In the genomic region with DNA sequence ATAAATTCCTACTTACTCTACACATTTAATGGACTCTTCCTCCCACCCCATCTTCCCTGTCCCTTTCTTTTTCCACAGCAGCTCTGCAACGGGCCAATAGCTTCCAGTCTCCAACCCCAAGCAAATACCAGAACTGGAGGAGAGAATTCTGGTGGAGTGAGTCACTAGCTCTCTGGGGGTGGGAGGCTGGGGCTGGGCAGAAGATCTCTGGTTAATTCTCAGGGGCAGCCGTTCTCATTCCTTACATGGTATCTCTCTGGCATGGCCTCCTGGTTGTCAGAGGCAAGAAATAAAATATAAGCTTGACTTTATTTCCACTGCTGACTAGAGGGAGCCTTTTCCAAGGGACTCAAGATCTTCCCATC, we compare ENCODE assay signal across 11 cellular contexts.
DNase-seq lines count a peak whose midpoint lies in the region; ATAC-seq and TF ChIP-seq lines count a peak whose summit lies in the region.
"Had no signal": no experiment of that assay in that cellular context is flagged by ENCODE, and none has a peak within 500 bp of the region (broad histone marks: within the 10 kb centered on the region; RNA-seq: fewer than 3 reads in every experiment).

No MANE protein-coding gene starts in this region.

- H4K20me1 ChIP-seq in MM.1S (ENCODE audit: insufficient read depth, low read length) = no peaks in the 10 kb centered on the region

- H3K36me3 ChIP-seq in mesenchymal stem cell (ENCODE audit: control insufficient read depth in 1 of 2, insufficient read depth in 2 of 2, low read depth in 1 of 2, low read length in 2 of 2) = peaks cover 0 to 2% of the 10 kb centered on the region in 2 experiments
- H3K36me3 ChIP-seq in MM.1S (replicated peaks; ENCODE audit: insufficient read depth, low read length) = no peaks in the 10 kb centered on the region
- H3K36me3 ChIP-seq: Peyer's patch had no signal

- no peak overlapping the region for H4K8ac ChIP-seq in mesenchymal stem cell (ENCODE audit: low read length)

- peaks cover 6% of the 10 kb centered on the region for H3K4me1 Mint-ChIP-seq in activated naive CD8-positive, alpha-beta T cell treated with anti-CD3 and anti-CD28 coated beads, Interleukin-2, amount 50 U/mL, for 24 hours

- H3K27ac Mint-ChIP-seq in activated naive CD8-positive, alpha-beta T cell treated with anti-CD3 and anti-CD28 coated beads, Interleukin-2, amount 50 U/mL, for 24 hours = no peak overlapping the region

- peak overlapping the region in 1 of 2 experiments; percentile 72 for H3K4me3 ChIP-seq in mesenchymal stem cell (ENCODE audit: insufficient read depth in 1 of 2, low read depth in 1 of 2, low read length in 2 of 2)
- no peak overlapping the region for H3K4me3 ChIP-seq in MM.1S (ENCODE audit: low read length)
- H3K4me3 ChIP-seq: Peyer's patch had no signal

- H2BK12ac ChIP-seq in mesenchymal stem cell (ENCODE audit: low read length in 2 of 2) = peak overlapping the region in 1 of 2 experiments; percentile 98

- TF ChIP-seq CTCF in MM.1S (IDR thresholded peaks at IDR 0.05; ENCODE audit: low read length) = no peak

- no peak overlapping the region for H2BK15ac ChIP-seq in mesenchymal stem cell (ENCODE audit: low read depth, poor library complexity, severe bottlenecking)

- H3K18ac ChIP-seq in mesenchymal stem cell (ENCODE audit: low read depth in 1 of 2, low read length in 2 of 2) = peak overlapping the region; percentile 95 to 100

- H3K36me3 Mint-ChIP-seq in activated naive CD8-positive, alpha-beta T cell treated with anti-CD3 and anti-CD28 coated beads, Interleukin-2, amount 50 U/mL, for 24 hours (ENCODE audit: low read depth) = no peaks in the 10 kb centered on the region

- H2BK5ac ChIP-seq in mesenchymal stem cell (ENCODE audit: low read depth, low read length, poor library complexity, severe bottlenecking) = peak overlapping the region; percentile 98

- H3K27me3 Mint-ChIP-seq in activated naive CD8-positive, alpha-beta T cell treated with anti-CD3 and anti-CD28 coated beads, Interleukin-2, amount 50 U/mL, for 24 hours = peaks cover 3% of the 10 kb centered on the region

- peak overlapping the region; percentile 67 for H2BK120ac ChIP-seq in mesenchymal stem cell (ENCODE audit: low read depth, low read length)

- H3K14ac ChIP-seq in mesenchymal stem cell (ENCODE audit: low read length in 2 of 2) = no peak overlapping the region

- no peaks in the 10 kb centered on the region for H3K79me2 ChIP-seq in MM.1S (ENCODE audit: low read length)

- H3F3A ChIP-seq in MM.1S (ENCODE audit: insufficient read depth, low read length) = no peaks in the 10 kb centered on the region

- peaks cover 3% of the 10 kb centered on the region for H3K79me1 ChIP-seq in mesenchymal stem cell (replicated peaks; ENCODE audit: low read length, poor library complexity, severe bottlenecking)

- H3K9me3 ChIP-seq in mesenchymal stem cell (ENCODE audit: control insufficient read depth, low read length) = no peaks in the 10 kb centered on the region
- H3K9me3 ChIP-seq in MM.1S (replicated peaks; ENCODE audit: insufficient read depth, low read length) = no peaks in the 10 kb centered on the region
- H3K9me3 ChIP-seq: Peyer's patch had no signal

- H3K4me1 ChIP-seq in mesenchymal stem cell (ENCODE audit: control insufficient read depth, insufficient read depth, low read depth, low read length) (peaks cover 34% of the 10 kb centered on the region), MM.1S (ENCODE audit: low read length) (0 out of 2 replicates have a peak, but pooled peaks cover 4% of the 10 kb centered on the region)

- H2AFZ ChIP-seq in mesenchymal stem cell (ENCODE audit: low read depth, low read length) (no peak overlapping the region), MM.1S (ENCODE audit: low read length) (no peak overlapping the region)

- peak overlapping the region; percentile 79 to 96 for H3K4ac ChIP-seq in mesenchymal stem cell (ENCODE audit: low read depth in 1 of 2, low read length in 2 of 2)

- H3K23ac ChIP-seq in mesenchymal stem cell (ENCODE audit: low read length in 2 of 2) = no peak overlapping the region

- H3K9ac ChIP-seq in mesenchymal stem cell (ENCODE audit: low read length) (peak overlapping the region; percentile 86), MM.1S (ENCODE audit: low read length) (no peak overlapping the region)

- H2AK5ac ChIP-seq in mesenchymal stem cell (ENCODE audit: low read length, severe bottlenecking) = peak overlapping the region; percentile 82

- H3K27me3 ChIP-seq in mesenchymal stem cell (ENCODE audit: control insufficient read depth in 1 of 2, insufficient read depth in 1 of 2, low read length in 2 of 2) (no peaks in the 10 kb centered on the region), MM.1S (replicated peaks; ENCODE audit: insufficient read depth, low read length) (no peaks in the 10 kb centered on the region)
- H3K27me3 ChIP-seq: Peyer's patch had no signal

- no CpG with 5 or more reads among the region's 2 CpGs for WGBS in mesenchymal stem cell

- H3K4me2 ChIP-seq in mesenchymal stem cell (ENCODE audit: low read length, poor library complexity, severe bottlenecking) (no peak overlapping the region), MM.1S (ENCODE audit: low read depth, low read length) (no peak overlapping the region)

- H3K4me3 Mint-ChIP-seq in activated naive CD8-positive, alpha-beta T cell treated with anti-CD3 and anti-CD28 coated beads, Interleukin-2, amount 50 U/mL, for 24 hours = no peak overlapping the region

- ATAC-seq in activated naive CD8-positive, alpha-beta T cell treated with anti-CD3 and anti-CD28 coated beads, Interleukin-2, amount 50 U/mL, for 24 hours = no peak

- no peaks in the 10 kb centered on the region for H3K9me3 Mint-ChIP-seq in activated naive CD8-positive, alpha-beta T cell treated with anti-CD3 and anti-CD28 coated beads, Interleukin-2, amount 50 U/mL, for 24 hours

- H4K91ac ChIP-seq in mesenchymal stem cell (ENCODE audit: low read length) = peak overlapping the region; percentile 100

- peak overlapping the region; percentile 99 for H3K27ac ChIP-seq in mesenchymal stem cell (ENCODE audit: low read length, poor library complexity, severe bottlenecking)
- no peak overlapping the region for H3K27ac ChIP-seq in MM.1S (ENCODE audit: low read length)
- H3K27ac ChIP-seq: C4-2B had no signal

- H3K9me2 ChIP-seq in MM.1S (replicated peaks; ENCODE audit: insufficient read depth, low read length) = no peaks in the 10 kb centered on the region

- peak; percentile 17 for DNase-seq in activated CD8-positive, alpha-beta memory T cell treated with anti-CD3 and anti-CD28 coated beads, Interleukin-2, amount 50 U/mL, for 48 hours
- DNase-seq in activated CD8-positive, alpha-beta memory T cell treated with anti-CD3 and anti-CD28 coated beads, Interleukin-2, amount 50 U/mL, for 4 hours = no peak
- DNase-seq in dedifferentiated amniotic fluid mesenchymal stem cell (ENCODE audit: extremely low spot score) (peak; percentile 95), mesenchymal stem cell (peak; percentile 97), MM.1S (no peak), NCI-H2107 treated with DMSO at 0.1 percent for 48 hours (lab: John Stamatoyannopoulos, UW; ENCODE audit: unreplicated experiment) (no peak), NCI-H187 (lab: John Stamatoyannopoulos, UW) (no peak)
- no peak for DNase-seq in activated naive CD8-positive, alpha-beta T cell treated with anti-CD3 and anti-CD28 coated beads, Interleukin-2, amount 50 U/mL, for 24 hours
- DNase-seq: central memory CD4-positive, alpha-beta T cell; Peyer's patch had no signal

Comparison
In these comparisons a context has a peak if more than half of its experiments do, and no peak if none do; other contexts are left out.
1. DNase-seq: peak in activated CD8-positive, alpha-beta memory T cell treated with anti-CD3 and anti-CD28 coated beads, Interleukin-2, amount 50 U/mL, for 48 hours (single experiment), dedifferentiated amniotic fluid mesenchymal stem cell (single experiment) and mesenchymal stem cell (single experiment); none in activated CD8-positive, alpha-beta memory T cell treated with anti-CD3 and anti-CD28 coated beads, Interleukin-2, amount 50 U/mL, for 4 hours (single experiment), MM.1S (single experiment), activated naive CD8-positive, alpha-beta T cell treated with anti-CD3 and anti-CD28 coated beads, Interleukin-2, amount 50 U/mL, for 24 hours (single experiment), NCI-H2107 treated with DMSO at 0.1 percent for 48 hours (single experiment) and NCI-H187 (0 of 2).